In the genomic region with DNA sequence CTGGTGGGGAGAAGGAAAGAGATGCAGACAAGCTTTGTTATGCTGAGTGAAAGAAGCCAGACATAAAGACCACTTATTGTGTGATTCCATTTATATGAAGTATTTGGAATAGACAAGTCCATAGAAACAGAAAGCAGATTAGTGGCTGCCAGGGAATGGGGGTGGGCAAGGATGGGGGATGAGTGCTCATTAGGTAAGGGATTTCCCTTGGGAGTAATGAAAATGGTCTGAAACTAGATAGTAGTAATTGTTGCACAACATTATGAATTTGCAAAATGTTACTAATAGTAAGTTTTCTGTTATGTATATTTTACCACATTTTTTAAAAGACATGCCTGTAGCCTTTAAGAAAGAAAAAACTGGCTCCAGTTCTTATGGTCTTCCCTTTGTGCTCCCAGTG, we compare ENCODE assay signal across 24 cellular contexts.
"Had no signal": no experiment of that assay in that cellular context is flagged by ENCODE, and none has a peak within 500 bp of the region (broad histone marks: within the 10 kb centered on the region; RNA-seq: fewer than 3 reads in every experiment).

No MANE protein-coding gene starts in this region.

- DNase-seq: activated CD4-positive, alpha-beta memory T cell treated with anti-CD3 and anti-CD28 coated beads, Interleukin-2, amount 10 ng/mL, durations not matched to agents 7 days and 5 days; activated CD4-positive, alpha-beta T cell treated with anti-CD3 and anti-CD28 coated beads, Interleukin-2, amount 50 U/mL, for 1 hour; activated CD4-positive, CD25-positive, alpha-beta regulatory T cell; activated gamma-delta T cell treated with Interleukin-2 at 50 U/mL for 16 hours; activated naive CD4-positive, alpha-beta T cell treated with anti-CD3 and anti-CD28 coated beads, Interleukin-2, amount 50 U/mL, for 16 hours; activated naive CD8-positive, alpha-beta T cell treated with anti-CD3 and anti-CD28 coated beads, Interleukin-2, amount 10 ng/mL, durations not matched to agents 7 days and 5 days; activated T-cell treated with anti-CD3 and anti-CD28 coated beads, Interleukin-2, amount 50 U/mL, for 72 hours; adrenal gland; anterior cingulate cortex; caudate nucleus; Kasumi-1; KBM-7; NCI-H1048; NCI-H2029; NCI-H2227 treated with DMSO at 0.1 percent for 48 hours; NCI-H446 treated with DMSO at 0.1 percent for 48 hours; NCI-H524 treated with DMSO at 0.1 percent for 48 hours; NCI-H82; NK-92 treated with Interleukin-12 subunit alpha and Interleukin-12 subunit beta, amount 100 ng/mL, for 24 hours; OCI-M1; RPMI8226; SK-N-SH; T-helper 1 cell had no signal

- H3K4me1 ChIP-seq: adrenal gland, breast epithelium had no signal

- H3K9me3 ChIP-seq: adrenal gland, breast epithelium, SK-N-SH had no signal

- H3K36me3 ChIP-seq: adrenal gland, breast epithelium had no signal

- H3K27me3 ChIP-seq: adrenal gland, breast epithelium had no signal

- H3K4me3 ChIP-seq: adrenal gland, breast epithelium had no signal
